ENCODE assay signal across 2 cellular contexts in the genomic region with DNA sequence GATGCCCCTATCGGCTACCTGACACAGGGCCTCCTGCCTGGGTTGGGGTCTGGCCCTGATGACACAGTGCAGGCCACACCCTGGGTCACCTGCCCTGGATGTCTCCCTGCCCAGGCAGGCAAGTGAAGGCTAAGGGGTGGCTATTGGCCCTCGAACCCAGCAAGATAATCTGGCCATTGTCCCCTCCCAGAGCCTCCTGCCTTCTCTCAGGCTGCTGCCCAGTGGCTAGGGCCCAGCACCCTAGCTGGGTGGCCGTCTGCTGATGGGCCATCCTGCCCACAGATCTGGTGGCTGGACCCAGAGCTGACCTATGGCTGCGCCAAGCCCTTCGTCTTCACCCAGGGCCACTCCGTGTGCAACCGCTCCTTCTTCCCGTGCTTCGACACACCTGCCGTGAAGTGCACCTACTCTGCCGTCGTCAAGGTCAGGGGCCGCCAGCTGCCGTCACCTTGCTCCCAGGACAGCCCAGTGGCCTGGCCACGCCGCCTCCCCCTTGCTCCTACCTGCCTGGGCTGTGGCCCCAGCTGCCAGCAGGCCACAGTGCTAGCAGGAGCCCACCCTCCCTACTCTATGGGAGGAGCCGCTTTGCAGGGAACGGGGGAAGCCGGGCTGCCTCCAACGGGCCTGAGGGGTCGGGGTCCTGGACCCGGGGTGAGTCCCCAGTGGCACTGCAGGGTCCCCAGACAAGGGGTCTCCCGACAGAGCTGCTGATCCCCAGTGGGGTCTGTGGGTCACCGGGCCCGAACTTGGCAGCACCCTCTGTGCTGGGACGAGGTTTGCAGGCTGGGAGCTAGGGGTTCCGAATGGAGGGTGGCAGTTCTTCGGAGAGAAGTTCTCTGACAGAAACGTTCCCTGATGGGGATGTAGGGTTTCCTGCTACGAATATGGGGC.
TF ChIP-seq lines count a peak whose summit lies in the region.

No MANE protein-coding gene starts in this region.

TF ChIP-seq in WTC11, 78 proteins besides CTCF, POLR2A, EP300 and RAD21 (continued from another document):
- TF ChIP-seq, protein P1, sequence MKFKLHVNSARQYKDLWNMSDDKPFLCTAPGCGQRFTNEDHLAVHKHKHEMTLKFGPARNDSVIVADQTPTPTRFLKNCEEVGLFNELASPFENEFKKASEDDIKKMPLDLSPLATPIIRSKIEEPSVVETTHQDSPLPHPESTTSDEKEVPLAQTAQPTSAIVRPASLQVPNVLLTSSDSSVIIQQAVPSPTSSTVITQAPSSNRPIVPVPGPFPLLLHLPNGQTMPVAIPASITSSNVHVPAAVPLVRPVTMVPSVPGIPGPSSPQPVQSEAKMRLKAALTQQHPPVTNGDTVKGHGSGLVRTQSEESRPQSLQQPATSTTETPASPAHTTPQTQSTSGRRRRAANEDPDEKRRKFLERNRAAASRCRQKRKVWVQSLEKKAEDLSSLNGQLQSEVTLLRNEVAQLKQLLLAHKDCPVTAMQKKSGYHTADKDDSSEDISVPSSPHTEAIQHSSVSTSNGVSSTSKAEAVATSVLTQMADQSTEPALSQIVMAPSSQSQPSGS (CRISPR knock-in tag; IDR thresholded peaks at IDR 0.05; ENCODE audit: borderline replicate concordance, low read depth): no peak
- no peak for TF ChIP-seq ZNF416 (CRISPR knock-in tag; IDR thresholded peaks at IDR 0.05)
- TF ChIP-seq, protein P2, sequence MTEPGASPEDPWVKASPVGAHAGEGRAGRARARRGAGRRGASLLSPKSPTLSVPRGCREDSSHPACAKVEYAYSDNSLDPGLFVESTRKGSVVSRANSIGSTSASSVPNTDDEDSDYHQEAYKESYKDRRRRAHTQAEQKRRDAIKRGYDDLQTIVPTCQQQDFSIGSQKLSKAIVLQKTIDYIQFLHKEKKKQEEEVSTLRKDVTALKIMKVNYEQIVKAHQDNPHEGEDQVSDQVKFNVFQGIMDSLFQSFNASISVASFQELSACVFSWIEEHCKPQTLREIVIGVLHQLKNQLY (CRISPR knock-in tag; IDR thresholded peaks at IDR 0.05): no peak
- no peak for TF ChIP-seq ZNF121 (CRISPR knock-in tag; IDR thresholded peaks at IDR 0.05)
- no peak for TF ChIP-seq FOXK1 (CRISPR knock-in tag; IDR thresholded peaks at IDR 0.05)
- no peak for TF ChIP-seq SP1 (CRISPR knock-in tag; conservative IDR thresholded peaks at IDR 0.05)
- TF ChIP-seq SMAD3 (CRISPR knock-in tag; IDR thresholded peaks at IDR 0.05; ENCODE audit: borderline replicate concordance): no peak
- no peak for TF ChIP-seq ELF4 (CRISPR knock-in tag; IDR thresholded peaks at IDR 0.05; ENCODE audit: low read depth)
- TF ChIP-seq FOXJ3 (CRISPR knock-in tag; IDR thresholded peaks at IDR 0.05; ENCODE audit: borderline replicate concordance): no peak
- TF ChIP-seq, protein P3, sequence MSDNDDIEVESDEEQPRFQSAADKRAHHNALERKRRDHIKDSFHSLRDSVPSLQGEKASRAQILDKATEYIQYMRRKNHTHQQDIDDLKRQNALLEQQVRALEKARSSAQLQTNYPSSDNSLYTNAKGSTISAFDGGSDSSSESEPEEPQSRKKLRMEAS (CRISPR knock-in tag; IDR thresholded peaks at IDR 0.05): no peak
- TF ChIP-seq, protein P4, sequence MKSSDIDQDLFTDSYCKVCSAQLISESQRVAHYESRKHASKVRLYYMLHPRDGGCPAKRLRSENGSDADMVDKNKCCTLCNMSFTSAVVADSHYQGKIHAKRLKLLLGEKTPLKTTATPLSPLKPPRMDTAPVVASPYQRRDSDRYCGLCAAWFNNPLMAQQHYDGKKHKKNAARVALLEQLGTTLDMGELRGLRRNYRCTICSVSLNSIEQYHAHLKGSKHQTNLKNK (CRISPR knock-in tag; IDR thresholded peaks at IDR 0.05): no peak
- TF ChIP-seq, protein P5, sequence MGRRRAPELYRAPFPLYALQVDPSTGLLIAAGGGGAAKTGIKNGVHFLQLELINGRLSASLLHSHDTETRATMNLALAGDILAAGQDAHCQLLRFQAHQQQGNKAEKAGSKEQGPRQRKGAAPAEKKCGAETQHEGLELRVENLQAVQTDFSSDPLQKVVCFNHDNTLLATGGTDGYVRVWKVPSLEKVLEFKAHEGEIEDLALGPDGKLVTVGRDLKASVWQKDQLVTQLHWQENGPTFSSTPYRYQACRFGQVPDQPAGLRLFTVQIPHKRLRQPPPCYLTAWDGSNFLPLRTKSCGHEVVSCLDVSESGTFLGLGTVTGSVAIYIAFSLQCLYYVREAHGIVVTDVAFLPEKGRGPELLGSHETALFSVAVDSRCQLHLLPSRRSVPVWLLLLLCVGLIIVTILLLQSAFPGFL (CRISPR knock-in tag; IDR thresholded peaks at IDR 0.05; ENCODE audit: borderline replicate concordance): no peak
- no peak for TF ChIP-seq ZNF423 (CRISPR knock-in tag; IDR thresholded peaks at IDR 0.05)

TF ChIP-seq in SK-N-SH treated with all-trans-retinoic acid at 6 μM for 48 hours, 23 proteins besides CTCF, POLR2A, EP300 and RAD21 (continued from another document):
- TF ChIP-seq, protein P6, sequence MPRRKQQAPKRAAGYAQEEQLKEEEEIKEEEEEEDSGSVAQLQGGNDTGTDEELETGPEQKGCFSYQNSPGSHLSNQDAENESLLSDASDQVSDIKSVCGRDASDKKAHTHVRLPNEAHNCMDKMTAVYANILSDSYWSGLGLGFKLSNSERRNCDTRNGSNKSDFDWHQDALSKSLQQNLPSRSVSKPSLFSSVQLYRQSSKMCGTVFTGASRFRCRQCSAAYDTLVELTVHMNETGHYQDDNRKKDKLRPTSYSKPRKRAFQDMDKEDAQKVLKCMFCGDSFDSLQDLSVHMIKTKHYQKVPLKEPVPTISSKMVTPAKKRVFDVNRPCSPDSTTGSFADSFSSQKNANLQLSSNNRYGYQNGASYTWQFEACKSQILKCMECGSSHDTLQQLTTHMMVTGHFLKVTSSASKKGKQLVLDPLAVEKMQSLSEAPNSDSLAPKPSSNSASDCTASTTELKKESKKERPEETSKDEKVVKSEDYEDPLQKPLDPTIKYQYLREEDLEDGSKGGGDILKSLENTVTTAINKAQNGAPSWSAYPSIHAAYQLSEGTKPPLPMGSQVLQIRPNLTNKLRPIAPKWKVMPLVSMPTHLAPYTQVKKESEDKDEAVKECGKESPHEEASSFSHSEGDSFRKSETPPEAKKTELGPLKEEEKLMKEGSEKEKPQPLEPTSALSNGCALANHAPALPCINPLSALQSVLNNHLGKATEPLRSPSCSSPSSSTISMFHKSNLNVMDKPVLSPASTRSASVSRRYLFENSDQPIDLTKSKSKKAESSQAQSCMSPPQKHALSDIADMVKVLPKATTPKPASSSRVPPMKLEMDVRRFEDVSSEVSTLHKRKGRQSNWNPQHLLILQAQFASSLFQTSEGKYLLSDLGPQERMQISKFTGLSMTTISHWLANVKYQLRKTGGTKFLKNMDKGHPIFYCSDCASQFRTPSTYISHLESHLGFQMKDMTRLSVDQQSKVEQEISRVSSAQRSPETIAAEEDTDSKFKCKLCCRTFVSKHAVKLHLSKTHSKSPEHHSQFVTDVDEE (CRISPR knock-in tag; IDR thresholded peaks at IDR 0.05): no peak
- TF ChIP-seq GLIS3 (CRISPR knock-in tag; IDR thresholded peaks at IDR 0.05) (no peak), TOX (CRISPR knock-in tag; IDR thresholded peaks at IDR 0.05; ENCODE audit: borderline replicate concordance) (no peak), RARB (CRISPR knock-in tag; IDR thresholded peaks at IDR 0.05) (no peak)
- TF ChIP-seq, protein P7, sequence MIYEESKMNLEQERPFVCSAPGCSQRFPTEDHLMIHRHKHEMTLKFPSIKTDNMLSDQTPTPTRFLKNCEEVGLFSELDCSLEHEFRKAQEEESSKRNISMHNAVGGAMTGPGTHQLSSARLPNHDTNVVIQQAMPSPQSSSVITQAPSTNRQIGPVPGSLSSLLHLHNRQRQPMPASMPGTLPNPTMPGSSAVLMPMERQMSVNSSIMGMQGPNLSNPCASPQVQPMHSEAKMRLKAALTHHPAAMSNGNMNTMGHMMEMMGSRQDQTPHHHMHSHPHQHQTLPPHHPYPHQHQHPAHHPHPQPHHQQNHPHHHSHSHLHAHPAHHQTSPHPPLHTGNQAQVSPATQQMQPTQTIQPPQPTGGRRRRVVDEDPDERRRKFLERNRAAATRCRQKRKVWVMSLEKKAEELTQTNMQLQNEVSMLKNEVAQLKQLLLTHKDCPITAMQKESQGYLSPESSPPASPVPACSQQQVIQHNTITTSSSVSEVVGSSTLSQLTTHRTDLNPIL (CRISPR knock-in tag; IDR thresholded peaks at IDR 0.05; ENCODE audit: low read depth): no peak
